In the genomic region with DNA sequence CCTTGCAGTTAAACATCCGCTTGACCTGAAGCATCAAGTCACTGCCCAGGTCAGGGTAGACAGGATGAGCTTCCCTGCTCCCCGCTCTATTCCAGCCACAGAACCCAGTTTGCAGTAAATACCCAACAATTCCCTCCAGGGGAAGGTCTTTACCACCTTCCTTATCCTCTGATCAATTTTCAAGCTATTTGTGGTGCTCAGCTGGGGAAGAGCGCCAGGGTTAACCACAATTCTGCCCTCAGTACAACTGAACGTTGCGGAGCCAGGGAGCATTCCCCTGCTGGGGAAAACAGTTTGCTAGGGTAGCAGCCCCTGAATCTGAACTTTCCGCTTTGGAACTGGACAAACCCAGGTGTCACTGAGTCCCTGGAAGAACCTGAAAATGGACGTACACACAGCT, we compare ENCODE assay signal across 1 cellular context.
TF ChIP-seq lines count a peak whose summit lies in the region.

No MANE protein-coding gene starts in this region.

TF ChIP-seq in IMR-90, 13 proteins besides CTCF, POLR2A, EP300 and RAD21:
- TF ChIP-seq BHLHE40 (IDR thresholded peaks at IDR 0.05; ENCODE audit: low read depth, low read length) (no peak), SMC3 (IDR thresholded peaks at IDR 0.05; ENCODE audit: low read depth, low read length) (no peak), CEBPB (IDR thresholded peaks at IDR 0.05; ENCODE audit: low read depth, low read length) (no peak), MAZ (IDR thresholded peaks at IDR 0.05; ENCODE audit: borderline replicate concordance, low read depth, low read length) (no peak), NFE2L2 (IDR thresholded peaks at IDR 0.05; ENCODE audit: low read depth, low read length) (no peak), RCOR1 (IDR thresholded peaks at IDR 0.05; ENCODE audit: insufficient replicate concordance, low read length) (no peak), MXI1 (IDR thresholded peaks at IDR 0.05; ENCODE audit: borderline replicate concordance, low read depth, low read length) (no peak), RFX5 (IDR thresholded peaks at IDR 0.05; ENCODE audit: low read depth, low read length) (no peak), CHD1 (IDR thresholded peaks at IDR 0.05; ENCODE audit: low read depth, low read length) (no peak), MAFK (IDR thresholded peaks at IDR 0.05; ENCODE audit: low read depth, low read length) (no peak), FOS (IDR thresholded peaks at IDR 0.05; ENCODE audit: low read depth, low read length) (no peak)
- TF ChIP-seq, protein P1, sequence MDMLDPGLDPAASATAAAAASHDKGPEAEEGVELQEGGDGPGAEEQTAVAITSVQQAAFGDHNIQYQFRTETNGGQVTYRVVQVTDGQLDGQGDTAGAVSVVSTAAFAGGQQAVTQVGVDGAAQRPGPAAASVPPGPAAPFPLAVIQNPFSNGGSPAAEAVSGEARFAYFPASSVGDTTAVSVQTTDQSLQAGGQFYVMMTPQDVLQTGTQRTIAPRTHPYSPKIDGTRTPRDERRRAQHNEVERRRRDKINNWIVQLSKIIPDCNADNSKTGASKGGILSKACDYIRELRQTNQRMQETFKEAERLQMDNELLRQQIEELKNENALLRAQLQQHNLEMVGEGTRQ (IDR thresholded peaks at IDR 0.05; ENCODE audit: low read depth, low read length): no peak
- TF ChIP-seq, protein P2, sequence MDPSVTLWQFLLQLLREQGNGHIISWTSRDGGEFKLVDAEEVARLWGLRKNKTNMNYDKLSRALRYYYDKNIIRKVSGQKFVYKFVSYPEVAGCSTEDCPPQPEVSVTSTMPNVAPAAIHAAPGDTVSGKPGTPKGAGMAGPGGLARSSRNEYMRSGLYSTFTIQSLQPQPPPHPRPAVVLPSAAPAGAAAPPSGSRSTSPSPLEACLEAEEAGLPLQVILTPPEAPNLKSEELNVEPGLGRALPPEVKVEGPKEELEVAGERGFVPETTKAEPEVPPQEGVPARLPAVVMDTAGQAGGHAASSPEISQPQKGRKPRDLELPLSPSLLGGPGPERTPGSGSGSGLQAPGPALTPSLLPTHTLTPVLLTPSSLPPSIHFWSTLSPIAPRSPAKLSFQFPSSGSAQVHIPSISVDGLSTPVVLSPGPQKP (IDR thresholded peaks at IDR 0.05; ENCODE audit: borderline replicate concordance, low read depth, low read length): no peak
